In genomic region chr17:8041249-8041928, GRCh38 we compare ENCODE assay signal across 1 cellular context.
TF ChIP-seq lines count a peak whose summit lies in the region.

No MANE protein-coding gene starts in this region.

TF ChIP-seq in HEK293, 187 proteins besides CTCF, POLR2A, EP300 and RAD21 (continued from another document):
- TF ChIP-seq ZNF654 (tag by site-specific recombination; IDR thresholded peaks at IDR 0.05; ENCODE audit: low read depth) (peak; percentile 71), ZNF571 (tag by site-specific recombination; IDR thresholded peaks at IDR 0.05) (no peak), ZNF184 (tag by site-specific recombination; IDR thresholded peaks at IDR 0.05) (no peak), ZNF202 (tag by site-specific recombination; IDR thresholded peaks at IDR 0.05; ENCODE audit: borderline replicate concordance) (no peak), ZNF302 (tag by site-specific recombination; IDR thresholded peaks at IDR 0.05; ENCODE audit: low read depth) (no peak), ZBTB48 (tag by site-specific recombination; IDR thresholded peaks at IDR 0.05) (no peak), PRDM1 (tag by site-specific recombination; IDR thresholded peaks at IDR 0.05) (no peak), ZNF157 (tag by site-specific recombination; IDR thresholded peaks at IDR 0.05) (no peak), ZNF112 (tag by site-specific recombination; IDR thresholded peaks at IDR 0.05) (no peak), ZNF391 (tag by site-specific recombination; IDR thresholded peaks at IDR 0.05; ENCODE audit: borderline replicate concordance, low read depth) (peak; percentile 43; the same call in 1 of the 2 replicates), ZNF514 (tag by site-specific recombination; IDR thresholded peaks at IDR 0.05) (no peak), ZNF266 (tag by site-specific recombination; IDR thresholded peaks at IDR 0.05; ENCODE audit: low read depth) (no peak), OSR2 (tag by site-specific recombination; IDR thresholded peaks at IDR 0.05) (no peak)
